In the genomic region with DNA sequence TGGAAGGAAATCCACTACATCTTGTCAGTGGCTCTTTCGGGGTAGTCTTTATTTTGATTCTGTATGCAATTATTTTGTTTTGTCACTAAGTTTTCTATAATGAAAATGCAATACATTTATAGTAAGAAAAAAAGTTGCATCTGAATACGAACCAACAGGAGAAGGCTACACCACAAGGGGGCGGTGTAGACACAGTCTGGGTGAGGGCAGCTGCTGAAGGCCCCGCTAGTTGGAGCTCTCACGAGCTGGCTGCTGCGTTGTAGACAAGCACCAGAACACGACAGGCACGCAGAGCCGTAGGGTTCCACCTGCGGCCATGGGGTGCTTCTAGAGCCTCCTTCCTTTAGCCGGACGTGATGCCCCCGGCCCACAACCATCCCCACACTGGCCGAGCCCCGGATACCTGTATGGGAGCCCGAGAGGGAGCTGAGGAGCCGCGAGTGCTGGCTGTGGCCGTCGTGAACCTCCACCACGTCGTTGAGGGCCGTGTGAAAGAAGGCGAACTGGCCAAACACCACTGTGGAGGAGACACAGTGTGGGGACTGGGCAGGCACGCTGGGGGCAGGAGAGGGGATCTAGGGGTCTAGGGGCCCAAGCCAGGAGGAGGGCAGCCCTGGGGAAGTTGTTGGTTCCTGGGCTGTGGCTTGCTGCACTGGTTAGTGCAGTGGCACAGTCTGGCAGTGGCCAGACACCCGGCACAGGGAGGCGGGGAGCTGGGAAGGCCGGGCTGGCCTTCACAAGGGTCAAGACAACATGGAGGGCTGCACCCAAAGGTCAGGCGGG, we compare ENCODE assay signal across 8 cellular contexts.
DNase-seq lines count a peak whose midpoint lies in the region; ATAC-seq lines count a peak whose summit lies in the region.

No MANE protein-coding gene starts in this region.

- intact Hi-C loops in left cardiac atrium (cut with DNase I) = loop anchor here in 1 of 2 donors (5.0 kb wide), 2 partner anchors 964 to 1109 kb away; no protein-coding TSS in a partner anchor

- peak; percentile 81 for ATAC-seq in GM21526 (IDR thresholded peaks at IDR 0.05; ENCODE audit: low FRiP score, unreplicated experiment)
- peak; percentile 86 to 88 for ATAC-seq in left cardiac atrium
- ATAC-seq in GM18520 (IDR thresholded peaks at IDR 0.05; ENCODE audit: unreplicated experiment) = no peak

- DNase-seq in C1 segment of cervical spinal cord (lab: John Stamatoyannopoulos, UW) = peak in 13 of 14 donors; percentile 14 to 85 (median 65)
- peak; percentile 23 for DNase-seq in NCI-H146 treated with DMSO at 0.1 percent for 48 hours (lab: John Stamatoyannopoulos, UW; ENCODE audit: unreplicated experiment)
- peak; percentile 57 to 83 (median 73) for DNase-seq in T-helper 1 cell
- DNase-seq in amniotic epithelial cell (ENCODE audit: low read depth) = peak; percentile 66
- peak; percentile 92 for DNase-seq in left cardiac atrium
- DNase-seq in renal cortical epithelial cell (ENCODE audit: low read depth) = peak; percentile 71

Comparison
In these comparisons a context has a peak if more than half of its experiments do, and no peak if none do; other contexts are left out.
1. DNase-seq: peak in every context shown above with its lines; median percentile 92 in left cardiac atrium; 73 in T-helper 1 cell; 71 in renal cortical epithelial cell; 66 in amniotic epithelial cell; 65 in C1 segment of cervical spinal cord; 23 in NCI-H146 treated with DMSO at 0.1 percent for 48 hours.